In the genomic region with DNA sequence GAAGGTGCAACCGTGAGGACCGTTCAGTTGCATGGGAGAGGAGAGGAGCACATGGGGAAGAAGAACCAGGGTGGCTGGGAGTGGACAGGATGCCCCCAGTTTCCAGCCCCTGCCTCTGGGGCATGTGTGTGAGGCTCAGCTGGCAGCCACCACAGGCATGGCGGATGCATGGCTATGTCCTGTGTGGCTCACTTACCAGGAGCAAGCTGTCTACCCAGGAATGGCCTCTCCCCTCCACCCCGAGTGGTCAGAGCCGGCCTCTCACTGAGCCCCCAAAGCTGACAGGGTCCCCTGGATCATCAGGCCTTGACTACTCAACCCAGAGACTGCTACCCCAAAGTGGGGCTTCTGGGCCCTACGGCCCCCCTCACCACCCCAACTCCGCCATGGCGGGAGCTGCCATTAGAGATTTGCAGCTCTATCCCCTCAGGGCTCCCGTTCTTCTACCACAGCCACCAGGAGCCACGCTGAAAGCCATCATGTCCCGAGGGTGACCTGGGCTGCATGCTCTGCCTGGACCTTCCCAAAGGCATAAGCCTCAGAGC, we compare ENCODE assay signal across 20 cellular contexts.
A peak's percentile ranks its signal among the peaks of the same experiment; 100 is the strongest.
DNase-seq lines count a peak whose midpoint lies in the region; ATAC-seq lines count a peak whose summit lies in the region.
"Had no signal": no experiment of that assay in that cellular context is flagged by ENCODE, and none has a peak within 500 bp of the region (broad histone marks: within the 10 kb centered on the region; RNA-seq: fewer than 3 reads in every experiment).

No MANE protein-coding gene starts in this region.

- DNase-seq in ecto neural progenitor cell (ENCODE audit: low spot score) (peak; percentile 38), mesenteric fat pad (ENCODE audit: low spot score) (peak; percentile 71), sciatic nerve (ENCODE audit: low spot score) (peak; percentile 51), GM19238 (ENCODE audit: insufficient read length, low spot score) (no peak), hepatic stellate cell (ENCODE audit: low spot score) (no peak), occipital lobe (lab: John Stamatoyannopoulos, UW) (no peak)
- DNase-seq: ACHN; BE2C; C1 segment of cervical spinal cord; CD4-positive, CD25-positive, alpha-beta regulatory T cell; CD8-positive, alpha-beta memory T cell; COR-L47; DMS 273 treated with DMSO at 0.1 percent for 48 hours; DMS53; DND-41; EL; GM23248; HFFc6 had no signal

- ATAC-seq in sciatic nerve: no peak
- ATAC-seq: GM12878, HCT116 had no signal

- intact Hi-C loops in sciatic nerve (cut with DNase I): no loop called here

Comparison
In these comparisons a context has a peak if more than half of its experiments do, and no peak if none do; other contexts are left out.
1. DNase-seq: peak in ecto neural progenitor cell (single experiment), mesenteric fat pad (single experiment) and sciatic nerve (single experiment); none in GM19238 (single experiment), hepatic stellate cell (single experiment) and occipital lobe (single experiment).